ENCODE assay signal across 1 cellular context in the genomic region with DNA sequence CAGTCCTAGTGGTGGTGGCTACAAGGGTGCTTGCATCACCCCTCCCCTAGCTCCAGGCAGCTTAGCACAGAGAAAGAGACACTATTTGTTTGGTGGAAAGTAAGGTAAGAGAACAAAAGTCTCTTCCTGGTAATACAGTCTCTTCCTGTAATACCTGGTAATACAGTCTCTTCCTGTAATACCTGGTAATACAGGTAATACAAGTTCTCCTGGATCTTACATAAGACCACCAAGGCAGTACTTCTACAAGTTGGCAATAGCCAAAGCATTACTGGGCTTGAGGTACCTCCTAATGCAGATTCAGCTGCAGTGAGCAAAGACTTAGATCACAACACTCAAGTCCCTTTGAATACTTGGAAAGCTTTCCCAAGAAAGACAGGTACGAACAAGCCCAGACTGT.
TF ChIP-seq lines count a peak whose summit lies in the region.

No MANE protein-coding gene starts in this region.

TF ChIP-seq in H1, 55 proteins besides CTCF, POLR2A, EP300 and RAD21:
- TF ChIP-seq CBX8 (IDR thresholded peaks at IDR 0.05; ENCODE audit: borderline replicate concordance, low read depth, low read length) (no peak), HDAC6 (IDR thresholded peaks at IDR 0.05; ENCODE audit: low read depth, low read length) (no peak), RXRA (IDR thresholded peaks at IDR 0.05; ENCODE audit: insufficient read depth, low read depth, low read length) (no peak), PHF8 (conservative IDR thresholded peaks at IDR 0.05; ENCODE audit: low read depth, low read length) (no peak), RFX5 (IDR thresholded peaks at IDR 0.05; ENCODE audit: borderline replicate concordance, low read depth, low read length) (no peak), JUND (IDR thresholded peaks at IDR 0.05; ENCODE audit: low read length) (no peak), POU5F1 (IDR thresholded peaks at IDR 0.05; ENCODE audit: low read depth, low read length) (no peak), KDM5A (IDR thresholded peaks at IDR 0.05; ENCODE audit: low read length) (no peak), FOSL1 (IDR thresholded peaks at IDR 0.05; ENCODE audit: insufficient read depth, low read depth, low read length) (no peak), RBBP5 (IDR thresholded peaks at IDR 0.05; ENCODE audit: borderline replicate concordance, low read depth, low read length) (no peak), CBX5 (IDR thresholded peaks at IDR 0.05; ENCODE audit: low read depth, low read length) (no peak)
- TF ChIP-seq, protein P1, sequence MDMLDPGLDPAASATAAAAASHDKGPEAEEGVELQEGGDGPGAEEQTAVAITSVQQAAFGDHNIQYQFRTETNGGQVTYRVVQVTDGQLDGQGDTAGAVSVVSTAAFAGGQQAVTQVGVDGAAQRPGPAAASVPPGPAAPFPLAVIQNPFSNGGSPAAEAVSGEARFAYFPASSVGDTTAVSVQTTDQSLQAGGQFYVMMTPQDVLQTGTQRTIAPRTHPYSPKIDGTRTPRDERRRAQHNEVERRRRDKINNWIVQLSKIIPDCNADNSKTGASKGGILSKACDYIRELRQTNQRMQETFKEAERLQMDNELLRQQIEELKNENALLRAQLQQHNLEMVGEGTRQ (IDR thresholded peaks at IDR 0.05; ENCODE audit: low read length), result no peak
TF ChIP-seq in H1: peak in this region for 0.
